In genomic region chr4:127103723-127104122, GRCh38 we compare ENCODE assay signal across 22 cellular contexts.
DNase-seq lines count a peak whose midpoint lies in the region; ATAC-seq, FAIRE-seq and TF ChIP-seq lines count a peak whose summit lies in the region.
"Had no signal": no experiment of that assay in that cellular context is flagged by ENCODE, and none has a peak within 500 bp of the region (broad histone marks: within the 10 kb centered on the region; RNA-seq: fewer than 3 reads in every experiment).

No MANE protein-coding gene starts in this region.

- 37% methylated on average over 3 of the region's 3 CpGs for WGBS in SK-N-SH (ENCODE audit: low lambda C conversion rate)

- 0 out of 2 replicates have a peak, but pooled peaks cover 4% of the 10 kb centered on the region for H3K9me3 ChIP-seq in SK-N-SH
- H3K9me3 ChIP-seq in astrocyte (ENCODE audit: insufficient read depth, low read depth, low read length) = no peaks in the 10 kb centered on the region
- H3K9me3 ChIP-seq in left lung = peaks cover 0 to 20% of the 10 kb centered on the region in 2 donors

- intact Hi-C loops in left lung (cut with DNase I) (no loop called here), sciatic nerve (cut with DNase I) (no loop called here)

- no peak for TF ChIP-seq RAD21 in SK-N-SH (IDR thresholded peaks at IDR 0.05; ENCODE audit: low read length)

- H3K4me1 ChIP-seq in SK-N-SH (ENCODE audit: control insufficient read depth in 1 of 2, insufficient read depth in 2 of 2, low read depth in 1 of 2, low read length in 1 of 2) (no peaks in the 10 kb centered on the region), astrocyte (ENCODE audit: insufficient read depth, low read length) (no peaks in the 10 kb centered on the region), left lung (no peaks in the 10 kb centered on the region)

- H3K4me3 Mint-ChIP-seq in astrocyte (ENCODE audit: unreplicated experiment) = no peak overlapping the region
- H3K4me3 Mint-ChIP-seq: CD14-positive monocyte, HFFc6 had no signal

- no peaks in the 10 kb centered on the region for H3K9me2 ChIP-seq in SK-N-SH

- H3K36me3 Mint-ChIP-seq in astrocyte (ENCODE audit: low read depth, unreplicated experiment) = no peaks in the 10 kb centered on the region
- H3K36me3 Mint-ChIP-seq: CD14-positive monocyte had no signal

- H3K9ac ChIP-seq in SK-N-SH (no peak overlapping the region), astrocyte (ENCODE audit: low read length) (no peak overlapping the region)

- no peaks in the 10 kb centered on the region for H3F3A ChIP-seq in SK-N-SH (replicated peaks; ENCODE audit: insufficient read depth)

- H3K27ac Mint-ChIP-seq in astrocyte (ENCODE audit: unreplicated experiment) = no peak overlapping the region
- H3K27ac Mint-ChIP-seq: HFFc6 had no signal

- H3K27ac ChIP-seq in SK-N-SH (ENCODE audit: low read depth in 2 of 2, low read length in 1 of 2) (no peak overlapping the region), astrocyte (ENCODE audit: low read depth, low read length) (no peak overlapping the region), left lung (peak overlapping the region in 1 of 2 donors; percentile 27)
- H3K27ac ChIP-seq: 22Rv1, HL-60, PC-9 had no signal

- ATAC-seq in SK-N-SH treated with all-trans-retinoic acid at 6 μM for 48 hours (peak; percentile 51; the same call in 2 of the 3 replicates), left lung (peak; percentile 81), sciatic nerve (peak; percentile 96), GM21619 (IDR thresholded peaks at IDR 0.05; ENCODE audit: unreplicated experiment) (no peak)

- H3K27me3 Mint-ChIP-seq in astrocyte (ENCODE audit: low read depth, unreplicated experiment) = no peaks in the 10 kb centered on the region

- no peak overlapping the region for H3K4me3 ChIP-seq in SK-N-SH (ENCODE audit: low read depth in 2 of 2, low read length in 1 of 2)
- H3K4me3 ChIP-seq in astrocyte (ENCODE audit: insufficient read depth, low read depth, low read length) = no peak overlapping the region
- H3K4me3 ChIP-seq in left lung = no peak overlapping the region
- H3K4me3 ChIP-seq: PC-9 had no signal

- POLR2A ChIA-PET in SK-N-SH (lab: Yijun Ruan, JAX) = no interaction called here

- TF ChIP-seq CTCF in SK-N-SH (IDR thresholded peaks at IDR 0.05) (no peak), astrocyte (IDR thresholded peaks at IDR 0.05; ENCODE audit: insufficient read depth, low read depth, low read length) (no peak), left lung (IDR thresholded peaks at IDR 0.05) (no peak)

- DNase-seq in SK-N-SH (no peak), astrocyte (ENCODE audit: low read depth) (peak; percentile 48), left lung (no peak), sciatic nerve (ENCODE audit: low spot score) (no peak), SW 1271 (lab: John Stamatoyannopoulos, UW) (no peak)
- no peak for DNase-seq in activated effector memory CD4-positive, alpha-beta T cell treated with Interleukin-2 at 50 U/mL for 16 hours
- DNase-seq: AML-193, DMS79 treated with DMSO at 0.1 percent for 48 hours, H7, HFFc6, IMR-90, NCI-H1048, NCI-H1436, NCI-H2029, NCI-H526, PC-9 had no signal

- H4K20me1 ChIP-seq in SK-N-SH (ENCODE audit: insufficient read depth) = no peaks in the 10 kb centered on the region
- no peaks in the 10 kb centered on the region for H4K20me1 ChIP-seq in astrocyte (ENCODE audit: insufficient read depth, low read length)

- no peak for TF ChIP-seq EP300 in SK-N-SH (IDR thresholded peaks at IDR 0.05; ENCODE audit: borderline replicate concordance in 1 of 2, low read depth in 1 of 2, low read length in 1 of 2)

- H3K4me1 Mint-ChIP-seq in astrocyte (ENCODE audit: low read depth, unreplicated experiment) = no peaks in the 10 kb centered on the region
- H3K4me1 Mint-ChIP-seq: CD14-positive monocyte had no signal

- H3K27me3 ChIP-seq in SK-N-SH (ENCODE audit: insufficient read depth) = no peaks in the 10 kb centered on the region
- no peaks in the 10 kb centered on the region for H3K27me3 ChIP-seq in astrocyte (ENCODE audit: insufficient read depth, low read length)
- no peaks in the 10 kb centered on the region for H3K27me3 ChIP-seq in left lung

- H2AFZ ChIP-seq in SK-N-SH (ENCODE audit: low read depth) (no peak overlapping the region), astrocyte (ENCODE audit: low read depth, low read length) (no peak overlapping the region)
- H2AFZ ChIP-seq: PC-9 had no signal

- H3K36me3 ChIP-seq in SK-N-SH (replicated peaks in 1 of 2; ENCODE audit: control insufficient read depth in 1 of 2, insufficient read depth in 2 of 2, low read length in 1 of 2) (no peaks in the 10 kb centered on the region), astrocyte (ENCODE audit: insufficient read depth, low read length) (no peaks in the 10 kb centered on the region), left lung (no peaks in the 10 kb centered on the region)

- H3K9me3 Mint-ChIP-seq in astrocyte (ENCODE audit: unreplicated experiment) = peaks cover 5% of the 10 kb centered on the region

- H3K79me2 ChIP-seq in SK-N-SH (ENCODE audit: insufficient read depth) (no peaks in the 10 kb centered on the region), astrocyte (ENCODE audit: insufficient read depth, low read length) (no peaks in the 10 kb centered on the region)

- CTCF ChIA-PET in SK-N-SH (lab: Yijun Ruan, JAX) = no interaction called here

- no peak for FAIRE-seq in astrocyte (lab: Jason Lieb, UNC)
- FAIRE-seq: HTR-8/SVneo had no signal

- H3K4me2 ChIP-seq in SK-N-SH (no peak overlapping the region), astrocyte (ENCODE audit: low read length) (no peak overlapping the region)
- H3K4me2 ChIP-seq: PC-9 had no signal

TF ChIP-seq in SK-N-SH treated with all-trans-retinoic acid at 6 μM for 48 hours, 23 proteins besides CTCF, POLR2A, EP300 and RAD21:
- TF ChIP-seq TOX (CRISPR knock-in tag; IDR thresholded peaks at IDR 0.05; ENCODE audit: borderline replicate concordance) (peak; percentile 62), PPARA (CRISPR knock-in tag; IDR thresholded peaks at IDR 0.05; ENCODE audit: borderline replicate concordance) (no peak), CSRNP3 (CRISPR knock-in tag; IDR thresholded peaks at IDR 0.05) (no peak), RARB (CRISPR knock-in tag; IDR thresholded peaks at IDR 0.05) (no peak)
- TF ChIP-seq, protein P1, sequence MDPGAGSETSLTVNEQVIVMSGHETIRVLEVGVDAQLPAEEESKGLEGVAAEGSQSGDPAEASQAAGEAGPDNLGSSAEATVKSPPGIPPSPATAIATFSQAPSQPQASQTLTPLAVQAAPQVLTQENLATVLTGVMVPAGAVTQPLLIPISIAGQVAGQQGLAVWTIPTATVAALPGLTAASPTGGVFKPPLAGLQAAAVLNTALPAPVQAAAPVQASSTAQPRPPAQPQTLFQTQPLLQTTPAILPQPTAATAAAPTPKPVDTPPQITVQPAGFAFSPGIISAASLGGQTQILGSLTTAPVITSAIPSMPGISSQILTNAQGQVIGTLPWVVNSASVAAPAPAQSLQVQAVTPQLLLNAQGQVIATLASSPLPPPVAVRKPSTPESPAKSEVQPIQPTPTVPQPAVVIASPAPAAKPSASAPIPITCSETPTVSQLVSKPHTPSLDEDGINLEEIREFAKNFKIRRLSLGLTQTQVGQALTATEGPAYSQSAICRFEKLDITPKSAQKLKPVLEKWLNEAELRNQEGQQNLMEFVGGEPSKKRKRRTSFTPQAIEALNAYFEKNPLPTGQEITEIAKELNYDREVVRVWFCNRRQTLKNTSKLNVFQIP (CRISPR knock-in tag; IDR thresholded peaks at IDR 0.05; ENCODE audit: borderline replicate concordance, low read depth) = 0 out of 2 replicates have a peak, but pooled peaks have one; percentile 15

TF ChIP-seq in SK-N-SH, 30 proteins besides CTCF, POLR2A, EP300 and RAD21 (continues in another document):
- no peak for TF ChIP-seq PBX3 (IDR thresholded peaks at IDR 0.05)
- no peak for TF ChIP-seq GABPA (IDR thresholded peaks at IDR 0.05; ENCODE audit: low read depth)
- TF ChIP-seq EZH2phosphoT487 (IDR thresholded peaks at IDR 0.05; ENCODE audit: borderline replicate concordance, low read depth) = no peak
- TF ChIP-seq JUND (IDR thresholded peaks at IDR 0.05) = no peak
- TF ChIP-seq RCOR1 (IDR thresholded peaks at IDR 0.05; ENCODE audit: low read length) = no peak
- no peak for TF ChIP-seq SMC3 (IDR thresholded peaks at IDR 0.05; ENCODE audit: low read depth, low read length)
- TF ChIP-seq NRF1 (IDR thresholded peaks at IDR 0.05; ENCODE audit: low read depth, low read length) = no peak
- TF ChIP-seq ELF1 (IDR thresholded peaks at IDR 0.05) = no peak
- TF ChIP-seq, protein P2, sequence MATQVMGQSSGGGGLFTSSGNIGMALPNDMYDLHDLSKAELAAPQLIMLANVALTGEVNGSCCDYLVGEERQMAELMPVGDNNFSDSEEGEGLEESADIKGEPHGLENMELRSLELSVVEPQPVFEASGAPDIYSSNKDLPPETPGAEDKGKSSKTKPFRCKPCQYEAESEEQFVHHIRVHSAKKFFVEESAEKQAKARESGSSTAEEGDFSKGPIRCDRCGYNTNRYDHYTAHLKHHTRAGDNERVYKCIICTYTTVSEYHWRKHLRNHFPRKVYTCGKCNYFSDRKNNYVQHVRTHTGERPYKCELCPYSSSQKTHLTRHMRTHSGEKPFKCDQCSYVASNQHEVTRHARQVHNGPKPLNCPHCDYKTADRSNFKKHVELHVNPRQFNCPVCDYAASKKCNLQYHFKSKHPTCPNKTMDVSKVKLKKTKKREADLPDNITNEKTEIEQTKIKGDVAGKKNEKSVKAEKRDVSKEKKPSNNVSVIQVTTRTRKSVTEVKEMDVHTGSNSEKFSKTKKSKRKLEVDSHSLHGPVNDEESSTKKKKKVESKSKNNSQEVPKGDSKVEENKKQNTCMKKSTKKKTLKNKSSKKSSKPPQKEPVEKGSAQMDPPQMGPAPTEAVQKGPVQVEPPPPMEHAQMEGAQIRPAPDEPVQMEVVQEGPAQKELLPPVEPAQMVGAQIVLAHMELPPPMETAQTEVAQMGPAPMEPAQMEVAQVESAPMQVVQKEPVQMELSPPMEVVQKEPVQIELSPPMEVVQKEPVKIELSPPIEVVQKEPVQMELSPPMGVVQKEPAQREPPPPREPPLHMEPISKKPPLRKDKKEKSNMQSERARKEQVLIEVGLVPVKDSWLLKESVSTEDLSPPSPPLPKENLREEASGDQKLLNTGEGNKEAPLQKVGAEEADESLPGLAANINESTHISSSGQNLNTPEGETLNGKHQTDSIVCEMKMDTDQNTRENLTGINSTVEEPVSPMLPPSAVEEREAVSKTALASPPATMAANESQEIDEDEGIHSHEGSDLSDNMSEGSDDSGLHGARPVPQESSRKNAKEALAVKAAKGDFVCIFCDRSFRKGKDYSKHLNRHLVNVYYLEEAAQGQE (IDR thresholded peaks at IDR 0.05; ENCODE audit: low read depth, low read length) = no peak
